Comparison of ENCODE assay signal across 9 cellular contexts in genomic region chr4:7987148-7987989, GRCh38. TPM values are rescaled to one million over a fixed set of nuclear protein-coding genes. Genes with fewer than 3 reads are reported as not detected.
A peak's percentile ranks its signal among the peaks of the same experiment; 100 is the strongest.
DNase-seq lines count a peak whose midpoint lies in the region; ATAC-seq and TF ChIP-seq lines count a peak whose summit lies in the region.
"Had no signal": no experiment of that assay in that cellular context is flagged by ENCODE, and none has a peak within 500 bp of the region (broad histone marks: within the 10 kb centered on the region; RNA-seq: fewer than 3 reads in every experiment).

No MANE protein-coding gene starts in this region.

- no peaks in the 10 kb centered on the region for H3K79me2 ChIP-seq in trophoblast cell (ENCODE audit: control insufficient read depth, insufficient read depth, low read length, poor library complexity)

- H3K4me2 ChIP-seq in trophoblast cell (ENCODE audit: low read length): no peak overlapping the region

- peak; percentile 79 to 87 (median 84) for TF ChIP-seq CTCF in uterus (IDR thresholded peaks at IDR 0.05)

- intact Hi-C loops in activated naive CD4-positive, alpha-beta T cell treated with anti-CD3 and anti-CD28 coated beads for 36 hours (cut with micrococcal nuclease): loop anchor here (1.0 to 2.0 kb wide), 8 partner anchors 23 to 795 kb away; partner anchors contain the start of genes AFAP1 and SORCS2
- intact Hi-C loops in uterus (cut with DNase I; ENCODE audit: low total_unique reads): loop anchor here (5.0 kb wide), 1 partner anchor 185 kb away; no protein-coding TSS in a partner anchor

- H3K27ac ChIP-seq in trophoblast cell (ENCODE audit: low read depth, low read length) (no peak overlapping the region), uterus (no peak overlapping the region)

- no peak overlapping the region for H3K4ac ChIP-seq in trophoblast cell (ENCODE audit: low read depth, low read length)

- no peaks in the 10 kb centered on the region for H3K79me1 ChIP-seq in trophoblast cell (ENCODE audit: low read length)

- H3K36me3 ChIP-seq in trophoblast cell (ENCODE audit: control insufficient read depth in 1 of 2, insufficient read depth in 2 of 2, low read length in 2 of 2): no peaks in the 10 kb centered on the region
- no peaks in the 10 kb centered on the region for H3K36me3 ChIP-seq in uterus

- H3K9me3 ChIP-seq in trophoblast cell (ENCODE audit: insufficient read depth, low read depth, low read length) (no peaks in the 10 kb centered on the region), uterus (peaks cover 0 to 4% of the 10 kb centered on the region in 2 donors)

- peak; percentile 31 for ATAC-seq in GM19468 (IDR thresholded peaks at IDR 0.05; ENCODE audit: extremely low read depth, unreplicated experiment)

- no peaks in the 10 kb centered on the region for H3K36me3 Mint-ChIP-seq in activated naive CD4-positive, alpha-beta T cell treated with anti-CD3 and anti-CD28 coated beads for 36 hours (ENCODE audit: low read depth)

- no peak for TF ChIP-seq POLR2A in uterus (IDR thresholded peaks at IDR 0.05)

- H3K9ac ChIP-seq in trophoblast cell (ENCODE audit: low read length): no peak overlapping the region

- WGBS in trophoblast cell (ENCODE audit: extremely low coverage, insufficient coverage, insufficient read length): no CpG with 5 or more reads among the region's 10 CpGs

- no peak overlapping the region for H3K23ac ChIP-seq in trophoblast cell (ENCODE audit: low read length)

- H4K91ac ChIP-seq in trophoblast cell (ENCODE audit: low read depth, low read length): no peak overlapping the region

- H3K4me3 Mint-ChIP-seq in activated naive CD4-positive, alpha-beta T cell treated with anti-CD3 and anti-CD28 coated beads for 36 hours: no peak overlapping the region
- H3K4me3 Mint-ChIP-seq: activated B cell treated with CpG ODN at 0.5 μM for 24 hours had no signal

- H3K4me1 Mint-ChIP-seq in activated naive CD4-positive, alpha-beta T cell treated with anti-CD3 and anti-CD28 coated beads for 36 hours (ENCODE audit: low read depth): peaks cover 7% of the 10 kb centered on the region
- H3K4me1 Mint-ChIP-seq: activated B cell treated with CpG ODN at 0.5 μM for 24 hours had no signal

- H3K18ac ChIP-seq in trophoblast cell (ENCODE audit: low read length): no peak overlapping the region

- DNase-seq in COR-L47 (lab: John Stamatoyannopoulos, UW): peak; percentile 84
- peak; percentile 56 to 69 for DNase-seq in Kasumi-1 (lab: John Stamatoyannopoulos, UW)
- DNase-seq in SK-MEL-5 (ENCODE audit: low read depth, low spot score): peak; percentile 76
- peak; percentile 90 for DNase-seq in activated naive CD4-positive, alpha-beta T cell treated with anti-CD3 and anti-CD28 coated beads for 36 hours
- peak; percentile 79 for DNase-seq in glomerular visceral epithelial cell (ENCODE audit: extremely low spot score)
- DNase-seq in trophoblast cell: peak; percentile 68 to 91
- DNase-seq in uterus: peak; percentile 63 to 73
- DNase-seq: activated B cell treated with CpG ODN at 0.5 μM for 24 hours had no signal

- CTCF ChIA-PET in activated naive CD4-positive, alpha-beta T cell treated with anti-CD3 and anti-CD28 coated beads for 36 hours (lab: Charles Lee): interaction anchor here (0.6 to 9.5 kb wide), 29 partner anchors 8 to 229 kb away, joined by 3 to 180 read pairs (median 4); partner anchors contain the start of gene AFAP1

- H2AK5ac ChIP-seq in trophoblast cell (ENCODE audit: low read length): no peak overlapping the region

- H3K27me3 ChIP-seq in trophoblast cell (ENCODE audit: insufficient read depth, low read length) (no peaks in the 10 kb centered on the region), uterus (no peaks in the 10 kb centered on the region)

- H3K4me1 ChIP-seq in trophoblast cell (ENCODE audit: control insufficient read depth in 1 of 2, insufficient read depth in 2 of 2, low read length in 2 of 2): no peaks in the 10 kb centered on the region
- no peaks in the 10 kb centered on the region for H3K4me1 ChIP-seq in uterus

- H2BK120ac ChIP-seq in trophoblast cell (ENCODE audit: insufficient read depth, low read length, poor library complexity): no peak overlapping the region

- H3K27me3 Mint-ChIP-seq in activated naive CD4-positive, alpha-beta T cell treated with anti-CD3 and anti-CD28 coated beads for 36 hours (ENCODE audit: low read depth): peaks cover 5% of the 10 kb centered on the region

- H2AFZ ChIP-seq in trophoblast cell (ENCODE audit: insufficient read depth, low read length, poor library complexity): no peak overlapping the region

- no peak overlapping the region for H2BK5ac ChIP-seq in trophoblast cell (ENCODE audit: low read depth, low read length, poor library complexity)

- H4K8ac ChIP-seq in trophoblast cell (ENCODE audit: low read depth, low read length): no peak overlapping the region

- in situ Hi-C loops in SK-MEL-5 (cut with HindIII; ENCODE audit: low pct_unique_long_range_greater_than_20kb, low sequenced_read_pairs): no loop called here

- H3K27ac Mint-ChIP-seq in activated naive CD4-positive, alpha-beta T cell treated with anti-CD3 and anti-CD28 coated beads for 36 hours: no peak overlapping the region
- H3K27ac Mint-ChIP-seq: activated B cell treated with CpG ODN at 0.5 μM for 24 hours had no signal

- H3K4me3 ChIP-seq in trophoblast cell (ENCODE audit: low read depth, low read length) (no peak overlapping the region), uterus (no peak overlapping the region)

- H4K12ac ChIP-seq in trophoblast cell (ENCODE audit: low read depth, low read length): no peak overlapping the region

- no peak overlapping the region for H3K14ac ChIP-seq in trophoblast cell (ENCODE audit: low read length)

- H3K9me3 Mint-ChIP-seq in activated naive CD4-positive, alpha-beta T cell treated with anti-CD3 and anti-CD28 coated beads for 36 hours: no peaks in the 10 kb centered on the region

- H2BK12ac ChIP-seq in trophoblast cell (ENCODE audit: low read length): no peak overlapping the region

RNA-seq across cellular contexts. Expression of gene AFAP1, which starts 47.7 kb away (rescaled TPM):
- total RNA-seq in SK-MEL-5 (2014; rRNA removed; shearing (Covaris generic)): 10.3 and 11.6 TPM in 2 replicates
- polyA plus RNA-seq in SK-MEL-5 (2015; cell fraction: cytosol; rRNA removed): 16.8 and 21.4 TPM in 2 replicates
- polyA plus RNA-seq in SK-MEL-5 (2015; cell fraction: nucleus; rRNA removed): 17.1 and 20.0 TPM in 2 replicates
- 10 to 100 TPM; 26.7 to 28.8 TPM for total RNA-seq in activated naive CD4-positive, alpha-beta T cell treated with anti-CD3 and anti-CD28 coated beads for 36 hours
- polyA plus RNA-seq in trophoblast cell (2013): 14.8 and 15.5 TPM in 2 replicates
- total RNA-seq in uterus: 10 to 100 TPM in 2 of 4 donors, 1 to 10 TPM in 2; 8.2 to 55.0 (median 28.9) TPM
